1 cellular context compared by ENCODE assay signal in genomic region chr7:117478796-117479479, GRCh38.
TF ChIP-seq lines count a peak whose summit lies in the region.

No MANE protein-coding gene starts in this region.

TF ChIP-seq in H1, 55 proteins besides CTCF, POLR2A, EP300 and RAD21 (continued from another document):
- no peak for TF ChIP-seq CHD7 (IDR thresholded peaks at IDR 0.05; ENCODE audit: insufficient replicate concordance, low read length)
- no peak for TF ChIP-seq KDM4A (IDR thresholded peaks at IDR 0.05; ENCODE audit: low read depth, low read length, severe bottlenecking)
TF ChIP-seq in H1: peak in this region for 4.
